16 cellular contexts compared by ENCODE assay signal in the genomic region with DNA sequence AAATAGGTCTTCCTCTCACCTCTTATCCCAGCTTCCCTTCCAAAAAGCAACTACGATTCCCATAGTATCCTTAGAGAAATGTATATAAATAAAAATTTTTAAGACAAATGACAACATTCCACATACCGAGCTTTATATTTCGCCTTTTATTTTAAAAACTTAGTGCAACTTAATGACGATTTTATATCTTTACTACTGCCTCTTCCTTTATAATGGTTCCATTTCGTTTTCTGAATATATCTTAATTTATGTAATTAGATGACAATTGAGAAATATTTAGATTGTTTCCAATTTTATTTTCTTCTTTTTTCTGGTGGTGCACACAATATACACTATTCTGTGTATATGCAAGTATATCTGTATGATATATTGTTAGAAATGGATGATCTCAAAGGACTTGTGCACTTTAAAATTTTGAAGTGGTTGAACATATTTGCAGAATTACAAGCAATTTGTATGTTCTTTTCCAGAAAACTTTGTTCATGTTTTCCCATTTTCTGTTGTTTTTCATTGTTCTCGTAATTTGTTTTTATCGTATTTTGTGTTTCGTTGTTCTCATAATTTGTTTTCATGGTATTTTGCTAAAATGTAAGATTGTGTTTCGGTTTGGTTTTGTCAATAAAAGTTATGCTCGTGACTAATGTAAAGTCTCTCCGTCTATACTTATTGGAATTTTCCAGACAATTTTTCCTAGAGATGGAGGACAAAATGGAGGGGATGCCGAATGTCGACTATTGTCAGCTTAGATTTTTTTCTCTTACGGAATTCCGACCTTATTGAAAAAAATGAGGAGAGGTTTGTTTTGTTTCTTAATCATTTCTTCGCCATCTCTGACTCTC. TPM values are rescaled to one million over a fixed set of nuclear protein-coding genes. Genes with fewer than 3 reads are reported as not detected.
A peak's percentile ranks its signal among the peaks of the same experiment; 100 is the strongest.
DNase-seq lines count a peak whose midpoint lies in the region; ATAC-seq, FAIRE-seq and TF ChIP-seq lines count a peak whose summit lies in the region.
"Had no signal": no experiment of that assay in that cellular context is flagged by ENCODE, and none has a peak within 500 bp of the region (broad histone marks: within the 10 kb centered on the region; RNA-seq: fewer than 3 reads in every experiment).

No MANE protein-coding gene starts in this region.

- intact Hi-C loops in endothelial cell of umbilical vein (cut with micrococcal nuclease): no loop called here

- FAIRE-seq in endothelial cell of umbilical vein (lab: Jason Lieb, UNC): peak; percentile 63
- FAIRE-seq: H54 had no signal

- peaks cover 95% of the 10 kb centered on the region for H3K27me3 Mint-ChIP-seq in activated T-cell treated with anti-CD3 and anti-CD28 coated beads, Interleukin-2, amount 50 U/mL, for 72 hours (ENCODE audit: low read depth)
- H3K27me3 Mint-ChIP-seq in stimulated activated naive B cell treated with anti-CD40 and anti-IgM and Interleukin-4, amounts not matched to agents 10 μg/mL and 1 μg/mL and 100 μg/mL, for 72 hours: peaks cover 73 to 88% of the 10 kb centered on the region in 2 donors

- no peak for TF ChIP-seq POLR2A in endothelial cell of umbilical vein (IDR thresholded peaks at IDR 0.05; ENCODE audit: low read depth, low read length)

- H3K4me1 ChIP-seq in endothelial cell of umbilical vein (ENCODE audit: control insufficient read depth, extremely low read depth, insufficient read depth, low read length): peaks cover 7% of the 10 kb centered on the region

- no peaks in the 10 kb centered on the region for H3K79me2 ChIP-seq in endothelial cell of umbilical vein (ENCODE audit: control insufficient read depth, insufficient read depth, low read length)

- peaks cover 12% of the 10 kb centered on the region for H3K4me1 Mint-ChIP-seq in activated T-cell treated with anti-CD3 and anti-CD28 coated beads, Interleukin-2, amount 50 U/mL, for 72 hours (ENCODE audit: low read depth)
- H3K4me1 Mint-ChIP-seq in stimulated activated naive B cell treated with anti-CD40 and anti-IgM and Interleukin-4, amounts not matched to agents 10 μg/mL and 1 μg/mL and 100 μg/mL, for 72 hours: peaks cover 12 to 37% of the 10 kb centered on the region in 2 donors

- H3K4me3 Mint-ChIP-seq in activated T-cell treated with anti-CD3 and anti-CD28 coated beads, Interleukin-2, amount 50 U/mL, for 72 hours: no peak overlapping the region
- H3K4me3 Mint-ChIP-seq in stimulated activated naive B cell treated with anti-CD40 and anti-IgM and Interleukin-4, amounts not matched to agents 10 μg/mL and 1 μg/mL and 100 μg/mL, for 72 hours: peak overlapping the region in 1 of 2 donors; percentile 3

- H3K27me3 ChIP-seq in endothelial cell of umbilical vein (ENCODE audit: control insufficient read depth in 2 of 2, insufficient read depth in 2 of 2, low read length in 2 of 2): peaks cover 86 to 98% of the 10 kb centered on the region in 2 experiments

- no peaks in the 10 kb centered on the region for H3K36me3 ChIP-seq in endothelial cell of umbilical vein (ENCODE audit: control insufficient read depth in 2 of 2, extremely low read depth in 1 of 2, insufficient read depth in 2 of 2, low read length in 2 of 2)

- DNase-seq in activated T-cell treated with anti-CD3 and anti-CD28 coated beads, Interleukin-2, amount 50 U/mL, for 72 hours: no peak
- no peak for DNase-seq in activated T-cell treated with anti-CD3 and anti-CD28 coated beads, Interleukin-2, amount 50 U/mL, for 1 hour
- DNase-seq in LNCaP clone FGC (ENCODE audit: low read depth): no peak
- DNase-seq in endothelial cell of umbilical vein (ENCODE audit: low read depth, low spot score): no peak
- no peak for DNase-seq in stimulated activated naive B cell treated with anti-CD40 and anti-IgM and Interleukin-4, amounts not matched to agents 10 μg/mL and 1 μg/mL and 100 μg/mL, for 72 hours
- no peak for DNase-seq in HuH-7.5 (ENCODE audit: low spot score)
- no peak for DNase-seq in RWPE1 (ENCODE audit: low spot score)
- DNase-seq: MV-4-11, NCI-H1436 treated with DMSO at 0.1 percent for 48 hours, NCI-H2081, NCI-H524 treated with DMSO at 0.1 percent for 48 hours, PC-9 had no signal

- H4K20me1 ChIP-seq in endothelial cell of umbilical vein (replicated peaks; ENCODE audit: control insufficient read depth, extremely low read depth, insufficient read depth, low read length): no peaks in the 10 kb centered on the region

- H3K9me3 ChIP-seq in endothelial cell of umbilical vein (replicated peaks; ENCODE audit: control insufficient read depth, insufficient read depth, low read length): no peaks in the 10 kb centered on the region

- no peak overlapping the region for H3K27ac ChIP-seq in endothelial cell of umbilical vein (ENCODE audit: insufficient read depth, low read depth, low read length)
- no peak overlapping the region for H3K27ac ChIP-seq in RWPE1
- H3K27ac ChIP-seq: PC-9 had no signal

- POLR2A ChIA-PET in endothelial cell of umbilical vein (lab: Charles Lee): no interaction called here
- POLR2A ChIA-PET in RWPE1 (lab: Yijun Ruan, JAX; ENCODE audit: low non-redundant PET): no interaction called here

- H2AFZ ChIP-seq in endothelial cell of umbilical vein (ENCODE audit: low read depth, low read length): no peak overlapping the region
- H2AFZ ChIP-seq: PC-9 had no signal

- H3K9me3 Mint-ChIP-seq in activated T-cell treated with anti-CD3 and anti-CD28 coated beads, Interleukin-2, amount 50 U/mL, for 72 hours: no peaks in the 10 kb centered on the region
- peaks cover 0 to 2% of the 10 kb centered on the region in 2 donors for H3K9me3 Mint-ChIP-seq in stimulated activated naive B cell treated with anti-CD40 and anti-IgM and Interleukin-4, amounts not matched to agents 10 μg/mL and 1 μg/mL and 100 μg/mL, for 72 hours

- TF ChIP-seq CTCF in LNCaP clone FGC (IDR thresholded peaks at IDR 0.05; ENCODE audit: control insufficient read depth, extremely low read depth, insufficient read depth) (no peak), endothelial cell of umbilical vein (IDR thresholded peaks at IDR 0.05; ENCODE audit: extremely low read depth in 1 of 2, insufficient read depth in 1 of 2, low read depth in 1 of 2, low read length in 2 of 2) (no peak), RWPE1 (conservative IDR thresholded peaks at IDR 0.05; ENCODE audit: low read depth) (no peak)

- peaks cover 2 to 3% of the 10 kb centered on the region in 2 donors for H3K36me3 Mint-ChIP-seq in activated T-cell treated with anti-CD3 and anti-CD28 coated beads, Interleukin-2, amount 50 U/mL, for 72 hours (ENCODE audit: insufficient read depth in 2 of 2)
- H3K36me3 Mint-ChIP-seq in stimulated activated naive B cell treated with anti-CD40 and anti-IgM and Interleukin-4, amounts not matched to agents 10 μg/mL and 1 μg/mL and 100 μg/mL, for 72 hours: no peaks in the 10 kb centered on the region

- no peak overlapping the region for H3K4me2 ChIP-seq in endothelial cell of umbilical vein (ENCODE audit: insufficient read depth, low read length)
- H3K4me2 ChIP-seq: PC-9 had no signal

- no peak overlapping the region for H3K9ac ChIP-seq in endothelial cell of umbilical vein (replicated peaks; ENCODE audit: extremely low read depth, insufficient read depth, low read length)

- no peaks in the 10 kb centered on the region for H3K9me1 ChIP-seq in endothelial cell of umbilical vein (replicated peaks; ENCODE audit: control insufficient read depth, extremely low read depth, insufficient read depth, low read length)

- peak overlapping the region; percentile 79 for H3K27ac Mint-ChIP-seq in activated T-cell treated with anti-CD3 and anti-CD28 coated beads, Interleukin-2, amount 50 U/mL, for 72 hours
- H3K27ac Mint-ChIP-seq in stimulated activated naive B cell treated with anti-CD40 and anti-IgM and Interleukin-4, amounts not matched to agents 10 μg/mL and 1 μg/mL and 100 μg/mL, for 72 hours: peak overlapping the region; percentile 77

- no peak for ATAC-seq in activated T-cell treated with anti-CD3 and anti-CD28 coated beads, Interleukin-2, amount 50 U/mL, for 72 hours (replicated peaks in 1 of 2)
- no peak for ATAC-seq in stimulated activated naive B cell treated with anti-CD40 and anti-IgM and Interleukin-4, amounts not matched to agents 10 μg/mL and 1 μg/mL and 100 μg/mL, for 72 hours (replicated peaks)
- ATAC-seq in GM19397 (IDR thresholded peaks at IDR 0.05; ENCODE audit: unreplicated experiment): no peak

- CTCF ChIA-PET in endothelial cell of umbilical vein (lab: Charles Lee) (interaction anchor here (1.1 to 3.3 kb wide), 5 partner anchors 10 to 70 kb away, joined by 3 to 25 read pairs (median 5); no protein-coding TSS in a partner anchor), RWPE1 (lab: Yijun Ruan, JAX) (interaction anchor here (0.7 to 1.4 kb wide), 4 partner anchors 17 to 595 kb away, joined by 3 to 6 read pairs (median 4); no protein-coding TSS in a partner anchor)

- BruUV-seq in endothelial cell of umbilical vein (replicated peaks; lab: Mats Ljungman, UMichigan): no TSS peak

- peak overlapping the region; percentile 56 for H3K4me3 ChIP-seq in LNCaP clone FGC (ENCODE audit: low read depth, low read length)
- H3K4me3 ChIP-seq in endothelial cell of umbilical vein (replicated peaks in 1 of 3; ENCODE audit: insufficient read depth in 1 of 3, low read depth in 1 of 3, low read length in 3 of 3): no peak overlapping the region
- H3K4me3 ChIP-seq: PC-9 had no signal

- dilution Hi-C loops in endothelial cell of umbilical vein (cut with MboI; ENCODE audit: extremely low pct_ligation_motif_present, low sequenced_read_pairs): no loop called here

RNA-seq across cellular contexts. Expression of gene HOXB13, which starts 20.4 kb away (rescaled TPM):
- not detected for total RNA-seq in activated T-cell treated with anti-CD3 and anti-CD28 coated beads, Interleukin-2, amount 50 U/mL, for 72 hours
- total RNA-seq in endothelial cell of umbilical vein: not detected in 2 replicates
- polyA plus RNA-seq in endothelial cell of umbilical vein: not detected in 2 replicates
- not detected in 2 replicates for polyA plus RNA-seq in endothelial cell of umbilical vein (2011; cell fraction: cytosol; rRNA removed)
- not detected in 2 replicates for polyA plus RNA-seq in endothelial cell of umbilical vein (2011; cell fraction: nucleus; rRNA removed)
- not detected in 2 replicates for polyA plus RNA-seq in endothelial cell of umbilical vein (2012)
- polyA minus RNA-seq in endothelial cell of umbilical vein: not detected in 2 replicates
- 0.61 TPM for polyA minus RNA-seq in endothelial cell of umbilical vein (2011; cell fraction: cytosol; rRNA and poly(A)+ RNA removed)
- polyA minus RNA-seq in endothelial cell of umbilical vein (2011; cell fraction: nucleus; rRNA and poly(A)+ RNA removed): not detected in 2 replicates
- total RNA-seq: PC-9 had no signal

RNA-seq across cellular contexts. Expression of gene PRAC2, which starts 26.0 kb away (rescaled TPM):
- not detected for total RNA-seq in activated T-cell treated with anti-CD3 and anti-CD28 coated beads, Interleukin-2, amount 50 U/mL, for 72 hours
- not detected in 2 replicates for total RNA-seq in endothelial cell of umbilical vein
- polyA plus RNA-seq in endothelial cell of umbilical vein: not detected in 2 replicates
- not detected in 2 replicates for polyA plus RNA-seq in endothelial cell of umbilical vein (2011; cell fraction: cytosol; rRNA removed)
- not detected in 2 replicates for polyA plus RNA-seq in endothelial cell of umbilical vein (2011; cell fraction: nucleus; rRNA removed)
- not detected in 2 replicates for polyA plus RNA-seq in endothelial cell of umbilical vein (2012)
- not detected in 2 replicates for polyA minus RNA-seq in endothelial cell of umbilical vein
- not detected for polyA minus RNA-seq in endothelial cell of umbilical vein (2011; cell fraction: cytosol; rRNA and poly(A)+ RNA removed)
- not detected in 2 replicates for polyA minus RNA-seq in endothelial cell of umbilical vein (2011; cell fraction: nucleus; rRNA and poly(A)+ RNA removed)
- total RNA-seq: LHCN-M2, PC-9 had no signal

RNA-seq across cellular contexts. Expression of gene PRAC1, which starts 26.6 kb away (rescaled TPM):
- not detected for total RNA-seq in activated T-cell treated with anti-CD3 and anti-CD28 coated beads, Interleukin-2, amount 50 U/mL, for 72 hours
- not detected in 2 replicates for total RNA-seq in endothelial cell of umbilical vein
- polyA plus RNA-seq in endothelial cell of umbilical vein: not detected in 2 replicates
- not detected in 2 replicates for polyA plus RNA-seq in endothelial cell of umbilical vein (2011; cell fraction: cytosol; rRNA removed)
- not detected in 2 replicates for polyA plus RNA-seq in endothelial cell of umbilical vein (2011; cell fraction: nucleus; rRNA removed)
- polyA plus RNA-seq in endothelial cell of umbilical vein (2012): not detected in 2 replicates
- polyA minus RNA-seq in endothelial cell of umbilical vein: not detected in 2 replicates
- polyA minus RNA-seq in endothelial cell of umbilical vein (2011; cell fraction: cytosol; rRNA and poly(A)+ RNA removed): not detected
- not detected in 2 replicates for polyA minus RNA-seq in endothelial cell of umbilical vein (2011; cell fraction: nucleus; rRNA and poly(A)+ RNA removed)
- total RNA-seq: LHCN-M2, PC-9 had no signal
- polyA plus RNA-seq: BJ had no signal
